8 cellular contexts compared by ENCODE assay signal in the genomic region with DNA sequence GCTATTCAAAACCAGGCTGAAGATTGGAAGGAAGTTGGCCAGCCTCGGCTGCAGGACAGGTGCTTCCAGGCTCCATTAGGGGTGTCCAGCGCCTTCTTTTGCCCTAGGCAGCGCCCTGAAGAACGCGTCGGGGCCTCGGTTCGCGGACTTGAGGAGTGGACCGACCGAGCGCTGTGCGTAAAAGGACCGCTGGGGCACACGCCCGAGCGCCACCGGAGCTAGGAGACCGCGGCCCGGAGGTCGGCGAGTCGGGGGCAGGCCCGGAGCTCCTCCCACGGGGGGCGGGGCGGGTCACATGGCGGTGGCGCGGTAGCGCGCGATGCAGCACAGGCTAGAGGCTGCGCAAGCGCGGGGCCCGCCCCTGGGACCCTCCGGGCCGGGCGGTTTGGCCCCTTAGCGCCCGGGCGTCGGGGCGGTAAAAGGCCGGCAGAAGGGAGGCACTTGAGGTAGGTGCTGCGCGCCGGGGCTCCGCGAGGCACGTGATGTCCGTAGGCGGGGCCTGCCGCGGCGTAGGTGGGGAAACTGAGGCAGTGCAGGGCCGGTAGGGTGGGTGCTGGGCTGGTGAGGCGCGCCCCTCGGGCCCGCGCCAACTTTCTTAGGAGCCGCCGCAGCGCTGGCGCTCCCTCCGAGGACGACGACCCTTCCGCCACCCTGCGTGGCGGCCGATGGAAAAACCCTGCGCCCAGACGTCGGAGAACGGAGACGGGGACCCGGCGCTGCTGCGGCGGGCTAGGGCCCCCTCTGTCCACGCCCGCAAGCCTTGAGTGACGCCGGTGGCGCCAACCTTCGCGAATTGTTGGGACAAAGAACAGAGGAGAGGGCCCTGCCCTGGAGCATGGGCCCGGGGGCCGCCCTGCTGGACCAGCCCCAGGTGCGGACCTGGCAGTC. TPM values are rescaled to one million over a fixed set of nuclear protein-coding genes. Genes with fewer than 3 reads are reported as not detected.
DNase-seq lines count a peak whose midpoint lies in the region; ATAC-seq and TF ChIP-seq lines count a peak whose summit lies in the region.

A gene with protein sequence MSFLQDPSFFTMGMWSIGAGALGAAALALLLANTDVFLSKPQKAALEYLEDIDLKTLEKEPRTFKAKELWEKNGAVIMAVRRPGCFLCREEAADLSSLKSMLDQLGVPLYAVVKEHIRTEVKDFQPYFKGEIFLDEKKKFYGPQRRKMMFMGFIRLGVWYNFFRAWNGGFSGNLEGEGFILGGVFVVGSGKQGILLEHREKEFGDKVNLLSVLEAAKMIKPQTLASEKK (plus strand): TSS at position 354 of the 888 bp plus-strand sequence. CDS start 11,917 bp downstream, outside the sequence.

- POLR2A ChIA-PET in Panc1 (lab: Charles Lee), result interaction anchor here (0.6 to 0.7 kb wide), 2 partner anchors 14 to 1049 kb away, joined by 3 to 4 read pairs; no protein-coding TSS in a partner anchor

- H3K4me3 ChIP-seq in Panc1 (ENCODE audit: low read depth in 2 of 2, low read length in 2 of 2), result peak within 1 kb of the TSS; percentile 68 to 80
- H3K4me3 ChIP-seq in fibroblast of villous mesenchyme (ENCODE audit: low read depth, low read length), result peak within 1 kb of the TSS; percentile 77
- peak within 1 kb of the TSS; percentile 63 for H3K4me3 ChIP-seq in neural progenitor cell
- H3K4me3 ChIP-seq in stomach, result peak within 1 kb of the TSS; percentile 65 to 85 (median 77)

- H3K4me2 ChIP-seq in neural progenitor cell, result peak within 1 kb of the TSS; percentile 95

- H3F3A ChIP-seq in neural progenitor cell (ENCODE audit: low read depth), result peaks cover 7% of the 10 kb centered on the region

- ATAC-seq in GM19397 (IDR thresholded peaks at IDR 0.05; ENCODE audit: unreplicated experiment) (peak; percentile 97), HG03558 (IDR thresholded peaks at IDR 0.05; ENCODE audit: extremely low read depth, unreplicated experiment) (peak; percentile 87), Panc1 (peak; percentile 98)

- H3K4me1 ChIP-seq in Panc1 (ENCODE audit: control insufficient read depth, insufficient read depth, low read length) (peaks cover 10% of the 10 kb centered on the region; the same call in 1 of the 2 replicates), neural progenitor cell (peaks cover 57% of the 10 kb centered on the region), stomach (peaks cover 3 to 58% (median 42%) of the 10 kb centered on the region in 4 donors)

- H3K36me3 ChIP-seq in Panc1 (ENCODE audit: control insufficient read depth, insufficient read depth, low read length) (no peaks in the 10 kb centered on the region), neural progenitor cell (no peaks in the 10 kb centered on the region), stomach (no peaks in the 10 kb centered on the region)

- H3K36me3 Mint-ChIP-seq in neural progenitor cell, result peaks cover 16% of the 10 kb centered on the region

- BruUV-seq in Panc1 (replicated peaks; lab: Mats Ljungman, UMichigan), result no TSS peak

- H4K20me1 ChIP-seq in neural progenitor cell (ENCODE audit: low read depth), result peaks cover 45% of the 10 kb centered on the region

- H3K9ac ChIP-seq in neural progenitor cell, result peak within 1 kb of the TSS; percentile 34

- peaks cover 6% of the 10 kb centered on the region for H3K27me3 Mint-ChIP-seq in neural progenitor cell (ENCODE audit: insufficient read depth, low read depth)

- TF ChIP-seq POLR2A in stomach (IDR thresholded peaks at IDR 0.05), result no peak

- H3K27ac ChIP-seq in Panc1 (ENCODE audit: low read length) (peak within 1 kb of the TSS; percentile 45), neural progenitor cell (no peak within 1 kb of the TSS), stomach (peak within 1 kb of the TSS; percentile 27 to 87 (median 69))

- in situ Hi-C loops in Panc1 (cut with HindIII; ENCODE audit: low pct_unique_long_range_greater_than_20kb, low sequenced_read_pairs), result no loop called here

- peak within 1 kb of the TSS; percentile 94 for H2AFZ ChIP-seq in neural progenitor cell (replicated peaks)

- TF ChIP-seq EP300 in stomach (IDR thresholded peaks at IDR 0.05), result no peak

- peaks cover 58% of the 10 kb centered on the region for H3K4me1 Mint-ChIP-seq in neural progenitor cell

- peaks cover 50% of the 10 kb centered on the region for H3K79me2 ChIP-seq in neural progenitor cell (ENCODE audit: low read depth)

- TF ChIP-seq CTCF in Panc1 (IDR thresholded peaks at IDR 0.05), result no peak
- no peak for TF ChIP-seq CTCF in fibroblast of villous mesenchyme (IDR thresholded peaks at IDR 0.05; ENCODE audit: insufficient read depth, low read depth, low read length)
- TF ChIP-seq CTCF in neural progenitor cell (IDR thresholded peaks at IDR 0.05), result peak; percentile 17
- TF ChIP-seq CTCF in stomach (IDR thresholded peaks at IDR 0.05), result no peak

- CTCF ChIA-PET in Panc1 (lab: Charles Lee), result interaction anchor here (0.6 kb wide), 1 partner anchor 30 kb away, joined by 3 read pairs; no protein-coding TSS in a partner anchor

- intact Hi-C loops in Panc1 (cut with micrococcal nuclease; ENCODE audit: unreplicated experiment), result no loop called here
- intact Hi-C loops in stomach (cut with DNase I; ENCODE audit: low total_unique reads), result no loop called here

- 1 to 2% (median 1%) methylated on average over 49 to 94 of the region's 94 CpGs for WGBS in stomach, 5 donors

- H3K4me3 Mint-ChIP-seq in neural progenitor cell, result peak within 1 kb of the TSS; percentile 88

- no peaks in the 10 kb centered on the region for H3K9me3 Mint-ChIP-seq in neural progenitor cell

- H3K27ac Mint-ChIP-seq in neural progenitor cell, result peak within 1 kb of the TSS; percentile 89

- H3K9me3 ChIP-seq in Panc1 (ENCODE audit: control insufficient read depth, insufficient read depth, low read depth, low read length), result no peaks in the 10 kb centered on the region
- no peaks in the 10 kb centered on the region for H3K9me3 ChIP-seq in neural progenitor cell (ENCODE audit: low read depth)
- H3K9me3 ChIP-seq in stomach, result no peaks in the 10 kb centered on the region

- DNase-seq in CMK (ENCODE audit: low read depth) (peak; percentile 56), Panc1 (ENCODE audit: low read depth, low spot score) (no peak), fibroblast of villous mesenchyme (ENCODE audit: low read depth) (peak; percentile 63), neural progenitor cell (ENCODE audit: low spot score) (peak; percentile 96), stomach (peak; percentile 81)
- peak; percentile 65 for DNase-seq in activated effector memory CD4-positive, alpha-beta T cell treated with Interleukin-2 at 50 U/mL for 16 hours

- H3K27me3 ChIP-seq in Panc1 (ENCODE audit: control insufficient read depth, insufficient read depth, low read length) (no peaks in the 10 kb centered on the region), neural progenitor cell (peaks cover 12% of the 10 kb centered on the region), stomach (peaks cover 0 to 14% (median 0%) of the 10 kb centered on the region in 3 donors)

RNA-seq across cellular contexts. Expression of the gene that starts here (rescaled TPM):
- total RNA-seq in Panc1 (2021; ENCODE audit: unreplicated experiment) (89.0 TPM), fibroblast of villous mesenchyme (79.0 and 80.5 TPM in 2 replicates), neural progenitor cell (ENCODE audit: low replicate concordance) (81.4 and 107 TPM in 2 replicates), stomach (10 to 100 TPM in 4 of 5 donors, 1 to 10 TPM in 1; 6.7 to 56.8 (median 16.2) TPM)
- polyA plus RNA-seq in Panc1 (2012; ENCODE audit: insufficient read length), result 57.3 TPM
- 10 to 100 TPM; 16.2 to 36.3 (median 19.4) TPM for polyA plus RNA-seq in stomach
